2 cellular contexts compared by ENCODE assay signal in genomic region chr4:6938758-6939201, GRCh38.
TF ChIP-seq lines count a peak whose summit lies in the region.

No MANE protein-coding gene starts in this region.

TF ChIP-seq in IMR-90, 13 proteins besides CTCF, POLR2A, EP300 and RAD21:
- TF ChIP-seq CHD1 (IDR thresholded peaks at IDR 0.05; ENCODE audit: low read depth, low read length), result no peak
- TF ChIP-seq MAFK (IDR thresholded peaks at IDR 0.05; ENCODE audit: low read depth, low read length), result no peak
- TF ChIP-seq RFX5 (IDR thresholded peaks at IDR 0.05; ENCODE audit: low read depth, low read length), result no peak
- TF ChIP-seq RCOR1 (IDR thresholded peaks at IDR 0.05; ENCODE audit: insufficient replicate concordance, low read length), result no peak
- no peak for TF ChIP-seq NFE2L2 (IDR thresholded peaks at IDR 0.05; ENCODE audit: low read depth, low read length)
- no peak for TF ChIP-seq MAZ (IDR thresholded peaks at IDR 0.05; ENCODE audit: borderline replicate concordance, low read depth, low read length)
- TF ChIP-seq USF2 (IDR thresholded peaks at IDR 0.05; ENCODE audit: low read depth, low read length), result no peak
- TF ChIP-seq FOS (IDR thresholded peaks at IDR 0.05; ENCODE audit: low read depth, low read length), result no peak

TF ChIP-seq in H1, 55 proteins besides CTCF, POLR2A, EP300 and RAD21:
- TF ChIP-seq PHF8 (conservative IDR thresholded peaks at IDR 0.05; ENCODE audit: low read depth, low read length) (no peak), CBX5 (IDR thresholded peaks at IDR 0.05; ENCODE audit: low read depth, low read length) (no peak), CREB1 (IDR thresholded peaks at IDR 0.05) (no peak), NANOG (IDR thresholded peaks at IDR 0.05; ENCODE audit: insufficient read depth, low read depth, low read length, poor library complexity, severe bottlenecking) (no peak), RNF2 (IDR thresholded peaks at IDR 0.05; ENCODE audit: borderline replicate concordance, low read depth, low read length, missing control alignments, poor library complexity, severe bottlenecking) (no peak), GTF2F1 (IDR thresholded peaks at IDR 0.05; ENCODE audit: borderline replicate concordance, low read depth, low read length) (no peak)
